Comparison of ENCODE assay signal across 18 cellular contexts in the genomic region with DNA sequence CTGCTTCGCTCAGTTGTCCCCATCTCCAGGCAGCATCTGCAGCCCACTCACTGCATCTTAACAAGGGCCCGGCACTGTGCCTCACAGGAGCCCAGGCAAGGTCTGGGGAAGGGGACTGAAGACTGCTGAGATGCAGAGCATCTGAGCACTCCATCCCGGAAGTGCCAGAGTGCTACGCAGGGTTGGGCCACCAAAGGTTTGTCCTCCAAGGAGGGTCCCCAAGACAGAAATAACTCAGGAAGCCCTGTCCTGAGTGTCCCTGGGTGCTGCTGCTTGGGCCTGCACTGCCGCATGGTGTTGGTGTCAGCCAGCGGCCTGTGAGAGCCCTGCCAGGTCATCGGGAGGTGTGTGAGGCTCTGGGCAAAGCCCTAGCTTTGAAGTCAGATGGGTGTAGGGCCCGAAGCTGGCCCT.
A peak's percentile ranks its signal among the peaks of the same experiment; 100 is the strongest.
DNase-seq lines count a peak whose midpoint lies in the region; ATAC-seq and TF ChIP-seq lines count a peak whose summit lies in the region.
"Had no signal": no experiment of that assay in that cellular context is flagged by ENCODE, and none has a peak within 500 bp of the region (broad histone marks: within the 10 kb centered on the region; RNA-seq: fewer than 3 reads in every experiment).

No MANE protein-coding gene starts in this region.

- intact Hi-C loops in Right ventricle myocardium superior (cut with DNase I), result no loop called here
- intact Hi-C loops in left ventricle myocardium superior (cut with micrococcal nuclease), result no loop called here
- intact Hi-C loops in tibial artery (cut with DNase I; ENCODE audit: low total_unique reads), result no loop called here
- intact Hi-C loops in esophagus muscularis mucosa (cut with DNase I), result no loop called here

- no peak overlapping the region for H3K4me3 ChIP-seq in thoracic aorta
- H3K4me3 ChIP-seq in HAP-1, result no peak overlapping the region
- no peak overlapping the region for H3K4me3 ChIP-seq in tibial artery
- H3K4me3 ChIP-seq in esophagus muscularis mucosa, result no peak overlapping the region
- H3K4me3 ChIP-seq: BLaER1 treated with 17β-estradiol and CSF1 and Interleukin-3, amounts not matched to agents 10 nM and 100 nM; K562 had no signal

- H3K9me3 ChIP-seq in thoracic aorta (no peaks in the 10 kb centered on the region), HAP-1 (no peaks in the 10 kb centered on the region), tibial artery (no peaks in the 10 kb centered on the region), esophagus muscularis mucosa (no peaks in the 10 kb centered on the region)

- in situ Hi-C loops in HAP-1 (cut with MboI; ENCODE audit: low sequenced_read_pairs), result no loop called here

- H3K27ac ChIP-seq in thoracic aorta, result peak overlapping the region; percentile 14 to 75
- no peak overlapping the region for H3K27ac ChIP-seq in tibial artery
- no peak overlapping the region for H3K27ac ChIP-seq in esophagus muscularis mucosa (replicated peaks in 1 of 4)
- H3K27ac ChIP-seq: BLaER1 treated with 17β-estradiol and CSF1 and Interleukin-3, amounts not matched to agents 10 nM and 100 nM had no signal

- ATAC-seq in Right ventricle myocardium superior (ENCODE audit: poor library complexity) (peak; percentile 76), left ventricle myocardium superior (peak; percentile 72), thoracic aorta (ENCODE audit: insufficient number of reproducible peaks, low FRiP score, low read depth) (no peak)
- ATAC-seq: K562 had no signal

- TF ChIP-seq EP300 in esophagus muscularis mucosa (IDR thresholded peaks at IDR 0.05), result no peak

- no peak for TF ChIP-seq POLR2A in esophagus muscularis mucosa (IDR thresholded peaks at IDR 0.05; ENCODE audit: low read depth)

- 100% methylated on average over 1 of the region's 8 CpGs for WGBS in esophagus muscularis mucosa

- H3K36me3 ChIP-seq in thoracic aorta (no peaks in the 10 kb centered on the region), HAP-1 (replicated peaks) (no peaks in the 10 kb centered on the region), tibial artery (no peaks in the 10 kb centered on the region), esophagus muscularis mucosa (no peaks in the 10 kb centered on the region)
- H3K36me3 ChIP-seq: BLaER1 treated with 17β-estradiol and CSF1 and Interleukin-3, amounts not matched to agents 10 nM and 100 nM had no signal

- TF ChIP-seq CTCF in thoracic aorta (IDR thresholded peaks at IDR 0.05), result no peak
- TF ChIP-seq CTCF in tibial artery (IDR thresholded peaks at IDR 0.05), result no peak
- no peak for TF ChIP-seq CTCF in esophagus muscularis mucosa (IDR thresholded peaks at IDR 0.05)

- H3K27me3 ChIP-seq in thoracic aorta (replicated peaks; ENCODE audit: insufficient read depth) (no peaks in the 10 kb centered on the region), HAP-1 (ENCODE audit: low read depth) (no peaks in the 10 kb centered on the region), tibial artery (no peaks in the 10 kb centered on the region), esophagus muscularis mucosa (no peaks in the 10 kb centered on the region)
- H3K27me3 ChIP-seq: BLaER1 treated with 17β-estradiol and CSF1 and Interleukin-3, amounts not matched to agents 10 nM and 100 nM had no signal

- peaks cover 20 to 70% of the 10 kb centered on the region in 2 donors for H3K4me1 ChIP-seq in thoracic aorta (ENCODE audit: control insufficient read depth in 1 of 2, low read depth in 2 of 2)
- no peaks in the 10 kb centered on the region for H3K4me1 ChIP-seq in HAP-1
- H3K4me1 ChIP-seq in tibial artery, result peaks cover 0 to 65% (median 40%) of the 10 kb centered on the region in 4 donors
- peaks cover 16 to 43% (median 37%) of the 10 kb centered on the region in 4 donors for H3K4me1 ChIP-seq in esophagus muscularis mucosa

- DNase-seq in Right ventricle myocardium superior (peak; percentile 80), left ventricle myocardium superior (peak; percentile 82), mesenteric fat pad (ENCODE audit: low spot score) (peak; percentile 78), thoracic aorta (ENCODE audit: low spot score) (no peak), HAP-1 (ENCODE audit: low spot score in 2 of 2) (no peak), tibial artery (no peak), esophagus muscularis mucosa (ENCODE audit: extremely low spot score) (no peak)
- DNase-seq: CD8-positive, alpha-beta memory T cell; GOT3; NCI-H1105 treated with DMSO at 0.1 percent for 48 hours; NCI-H1694; NCI-H2081 treated with DMSO at 0.1 percent for 48 hours; NCI-H510A treated with DMSO at 0.1 percent for 48 hours; NCI-H82; OCI-M1; SIG-M5 had no signal

Comparison
In these comparisons a context has a peak if more than half of its experiments do, and no peak if none do; other contexts are left out.
1. DNase-seq: peak in Right ventricle myocardium superior (single experiment), left ventricle myocardium superior (single experiment) and mesenteric fat pad (single experiment); none in thoracic aorta (single experiment), HAP-1 (0 of 2), tibial artery (0 of 2) and esophagus muscularis mucosa (single experiment).
2. H3K27ac ChIP-seq: peak in thoracic aorta (2 of 2); none in tibial artery (0 of 2) and esophagus muscularis mucosa (0 of 4).